Comparison of ENCODE assay signal across 1 cellular context in the genomic region with DNA sequence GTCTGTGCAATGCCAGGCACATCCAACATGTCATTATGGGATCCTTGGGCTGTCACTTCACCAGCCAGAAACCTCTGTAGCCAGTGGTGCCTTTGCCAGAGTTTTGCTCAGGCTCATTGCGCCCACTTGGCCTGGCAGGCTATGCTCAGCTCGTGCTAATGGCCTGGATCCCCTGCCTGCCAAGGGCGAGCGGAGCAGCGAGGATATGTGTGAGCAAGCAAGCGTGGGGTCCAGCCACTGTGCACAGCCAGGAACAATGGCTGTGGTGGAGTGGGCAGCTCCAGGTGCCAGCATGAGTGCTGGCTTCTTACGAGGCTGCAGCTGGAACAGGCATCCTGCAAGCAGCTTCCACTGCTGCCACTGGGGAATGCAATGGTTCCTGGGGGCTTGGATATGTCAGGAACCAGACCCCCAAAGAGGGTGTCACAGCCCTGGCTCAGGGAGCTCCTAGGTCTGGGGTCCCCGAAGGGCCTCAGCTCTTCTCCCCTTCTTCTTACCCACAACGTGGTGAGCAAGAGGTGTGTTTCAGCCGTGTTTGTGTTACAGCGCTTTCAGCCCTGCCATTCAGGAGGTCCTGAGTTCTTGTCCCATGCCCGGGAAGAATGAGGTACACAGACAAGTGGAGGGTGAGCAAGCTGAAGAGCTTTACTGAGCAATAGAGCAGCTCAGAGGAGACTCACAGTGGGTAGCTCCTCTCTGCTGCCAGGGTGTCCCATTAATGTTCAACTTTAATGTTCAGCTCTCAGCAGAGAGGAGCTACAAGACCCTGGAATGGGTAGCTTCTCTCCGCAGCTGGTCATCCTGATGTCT.
TF ChIP-seq lines count a peak whose summit lies in the region.

No MANE protein-coding gene starts in this region.

TF ChIP-seq in liver, 16 proteins besides CTCF, POLR2A, EP300 and RAD21:
- TF ChIP-seq NR2F2 (IDR thresholded peaks at IDR 0.05) (no peak), HNF4G (IDR thresholded peaks at IDR 0.05) (no peak), EGR1 (IDR thresholded peaks at IDR 0.05; ENCODE audit: low read depth in 2 of 2) (no peak), RXRA (IDR thresholded peaks at IDR 0.05) (no peak), FOXA2 (IDR thresholded peaks at IDR 0.05) (no peak), TAF1 (conservative IDR thresholded peaks at IDR 0.05) (no peak)
- TF ChIP-seq, protein P1, sequence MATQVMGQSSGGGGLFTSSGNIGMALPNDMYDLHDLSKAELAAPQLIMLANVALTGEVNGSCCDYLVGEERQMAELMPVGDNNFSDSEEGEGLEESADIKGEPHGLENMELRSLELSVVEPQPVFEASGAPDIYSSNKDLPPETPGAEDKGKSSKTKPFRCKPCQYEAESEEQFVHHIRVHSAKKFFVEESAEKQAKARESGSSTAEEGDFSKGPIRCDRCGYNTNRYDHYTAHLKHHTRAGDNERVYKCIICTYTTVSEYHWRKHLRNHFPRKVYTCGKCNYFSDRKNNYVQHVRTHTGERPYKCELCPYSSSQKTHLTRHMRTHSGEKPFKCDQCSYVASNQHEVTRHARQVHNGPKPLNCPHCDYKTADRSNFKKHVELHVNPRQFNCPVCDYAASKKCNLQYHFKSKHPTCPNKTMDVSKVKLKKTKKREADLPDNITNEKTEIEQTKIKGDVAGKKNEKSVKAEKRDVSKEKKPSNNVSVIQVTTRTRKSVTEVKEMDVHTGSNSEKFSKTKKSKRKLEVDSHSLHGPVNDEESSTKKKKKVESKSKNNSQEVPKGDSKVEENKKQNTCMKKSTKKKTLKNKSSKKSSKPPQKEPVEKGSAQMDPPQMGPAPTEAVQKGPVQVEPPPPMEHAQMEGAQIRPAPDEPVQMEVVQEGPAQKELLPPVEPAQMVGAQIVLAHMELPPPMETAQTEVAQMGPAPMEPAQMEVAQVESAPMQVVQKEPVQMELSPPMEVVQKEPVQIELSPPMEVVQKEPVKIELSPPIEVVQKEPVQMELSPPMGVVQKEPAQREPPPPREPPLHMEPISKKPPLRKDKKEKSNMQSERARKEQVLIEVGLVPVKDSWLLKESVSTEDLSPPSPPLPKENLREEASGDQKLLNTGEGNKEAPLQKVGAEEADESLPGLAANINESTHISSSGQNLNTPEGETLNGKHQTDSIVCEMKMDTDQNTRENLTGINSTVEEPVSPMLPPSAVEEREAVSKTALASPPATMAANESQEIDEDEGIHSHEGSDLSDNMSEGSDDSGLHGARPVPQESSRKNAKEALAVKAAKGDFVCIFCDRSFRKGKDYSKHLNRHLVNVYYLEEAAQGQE (IDR thresholded peaks at IDR 0.05) = no peak
